Comparison of ENCODE assay signal across 7 cellular contexts in the genomic region with DNA sequence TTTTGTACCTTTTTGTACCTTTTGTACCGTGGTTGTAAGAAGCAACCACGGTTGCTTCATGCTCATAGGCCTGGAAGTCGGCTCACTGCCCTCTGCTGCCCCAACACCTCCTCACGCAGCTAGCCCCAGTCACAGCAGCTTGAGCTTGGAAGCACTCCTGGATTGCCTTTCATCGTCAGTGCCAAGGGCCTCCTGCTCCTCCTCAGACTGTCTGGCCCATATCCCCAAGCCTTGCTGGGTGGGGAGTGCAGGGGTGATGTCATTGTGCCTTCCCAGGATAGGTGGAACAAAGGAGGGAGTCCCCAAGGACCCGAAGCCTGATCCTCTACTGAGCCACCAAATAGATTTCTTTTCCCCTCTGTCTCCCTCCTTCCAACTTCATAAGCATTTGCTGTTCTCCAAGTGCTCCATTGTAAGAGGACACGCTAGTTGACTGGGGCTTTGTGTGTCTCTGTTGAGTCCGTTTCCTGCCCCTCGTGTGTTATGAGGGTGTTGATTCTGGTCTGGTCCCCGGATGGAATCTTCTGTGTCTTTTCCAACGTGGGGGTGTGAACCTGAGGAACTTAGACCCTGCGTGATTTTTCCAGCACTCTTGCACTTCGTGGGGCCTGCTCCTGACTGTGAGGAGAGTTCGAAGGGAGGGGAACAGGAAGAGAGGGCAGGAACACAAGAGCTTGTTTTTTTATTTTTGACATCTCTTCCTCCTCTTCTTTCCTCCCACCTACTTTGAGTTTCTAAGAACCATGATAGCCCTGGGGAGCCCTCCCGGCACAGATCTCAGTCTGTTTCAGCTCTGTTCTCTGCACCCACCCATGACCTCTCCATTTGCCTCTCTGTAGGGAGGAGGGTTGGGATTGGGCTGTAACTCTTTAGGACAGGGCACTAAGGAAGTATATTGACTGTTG.
A peak's percentile ranks its signal among the peaks of the same experiment; 100 is the strongest.
DNase-seq lines count a peak whose midpoint lies in the region; ATAC-seq and TF ChIP-seq lines count a peak whose summit lies in the region.

No MANE protein-coding gene starts in this region.

- no peak for TF ChIP-seq CTCF in spleen (IDR thresholded peaks at IDR 0.05 in 8 of 11, conservative IDR thresholded peaks at IDR 0.05 in 3 of 11)

- ATAC-seq in HG02885 (IDR thresholded peaks at IDR 0.05; ENCODE audit: poor library complexity, unreplicated experiment) = no peak

- H3K4me3 Mint-ChIP-seq in activated T-helper 2 cell treated with anti-CD3 and anti-CD28 coated beads, Interferon-gamma antibody, Interleukin-2, Interleukin-4, amounts not matched to agents 10 μg/mL and 5 μg/mL and 100 μg/mL, durations not matched to agents 14 hours and 24 hours and 36 hours (ENCODE audit: low read depth) = peak overlapping the region; percentile 69
- peak overlapping the region; percentile 74 to 80 (median 78) for H3K4me3 Mint-ChIP-seq in immature natural killer cell

- intact Hi-C loops in activated T-helper 2 cell treated with anti-CD3 and anti-CD28 coated beads, Interferon-gamma antibody, Interleukin-2, Interleukin-4, amounts not matched to agents 10 μg/mL and 5 μg/mL and 100 μg/mL, durations not matched to agents 14 hours and 24 hours and 36 hours (cut with micrococcal nuclease) = loop anchor here (2.0 kb wide), 1 partner anchor 37 kb away; no protein-coding TSS in a partner anchor
- intact Hi-C loops in spleen (cut with DNase I; ENCODE audit: low total_unique reads) = no loop called here

- 31 to 38% (median 34%) methylated on average over 14 to 15 of the region's 15 CpGs for WGBS in spleen, 5 donors

- H3K36me3 ChIP-seq in KOPT-K1 (ENCODE audit: insufficient read depth, low read length) = peaks cover 31% of the 10 kb centered on the region
- peaks cover 0 to 31% (median 10%) of the 10 kb centered on the region in 6 donors for H3K36me3 ChIP-seq in spleen

- H3K4me1 Mint-ChIP-seq in activated T-helper 2 cell treated with anti-CD3 and anti-CD28 coated beads, Interferon-gamma antibody, Interleukin-2, Interleukin-4, amounts not matched to agents 10 μg/mL and 5 μg/mL and 100 μg/mL, durations not matched to agents 14 hours and 24 hours and 36 hours (ENCODE audit: low read depth) = peaks cover 82% of the 10 kb centered on the region
- peaks cover 75 to 78% of the 10 kb centered on the region in 2 donors for H3K4me1 Mint-ChIP-seq in immature natural killer cell

- H3K4me1 ChIP-seq in spleen = peaks cover 49 to 100% (median 84%) of the 10 kb centered on the region in 6 donors

- peak overlapping the region in 1 of 8 donors; percentile 8 for H3K4me3 ChIP-seq in spleen

- DNase-seq in activated T-helper 2 cell treated with anti-CD3 and anti-CD28 coated beads, Interferon-gamma antibody, Interleukin-2, Interleukin-4, amounts not matched to agents 10 μg/mL and 5 μg/mL and 100 μg/mL, durations not matched to agents 14 hours and 24 hours and 36 hours (ENCODE audit: low spot score) = no peak
- DNase-seq in immature natural killer cell (no peak), spleen (no peak), NCI-H1092 treated with DMSO at 0.1 percent for 48 hours (lab: John Stamatoyannopoulos, UW) (no peak)
- DNase-seq in stimulated activated CD8-positive, alpha-beta memory T cell treated with anti-CD3 and anti-CD28 coated beads, Interleukin-4, amount 100 ng/mL, for 48 hours = no peak

- H3K27ac ChIP-seq in KOPT-K1 (ENCODE audit: low read depth, low read length, poor library complexity, severe bottlenecking) (peak overlapping the region; percentile 84), spleen (peak overlapping the region; percentile 48 to 83 (median 74))

- H3K9me3 ChIP-seq in KOPT-K1 (ENCODE audit: insufficient read depth, low read length, poor library complexity, severe bottlenecking) (no peaks in the 10 kb centered on the region), spleen (no peaks in the 10 kb centered on the region)

- H3K9me3 Mint-ChIP-seq in activated T-helper 2 cell treated with anti-CD3 and anti-CD28 coated beads, Interferon-gamma antibody, Interleukin-2, Interleukin-4, amounts not matched to agents 10 μg/mL and 5 μg/mL and 100 μg/mL, durations not matched to agents 14 hours and 24 hours and 36 hours = no peaks in the 10 kb centered on the region
- no peaks in the 10 kb centered on the region for H3K9me3 Mint-ChIP-seq in immature natural killer cell

- H3K27me3 Mint-ChIP-seq in activated T-helper 2 cell treated with anti-CD3 and anti-CD28 coated beads, Interferon-gamma antibody, Interleukin-2, Interleukin-4, amounts not matched to agents 10 μg/mL and 5 μg/mL and 100 μg/mL, durations not matched to agents 14 hours and 24 hours and 36 hours (ENCODE audit: low read depth) = no peaks in the 10 kb centered on the region
- peaks cover 0 to 2% (median 0%) of the 10 kb centered on the region in 3 donors for H3K27me3 Mint-ChIP-seq in immature natural killer cell (ENCODE audit: low read depth in 3 of 3)

- H3K36me3 Mint-ChIP-seq in activated T-helper 2 cell treated with anti-CD3 and anti-CD28 coated beads, Interferon-gamma antibody, Interleukin-2, Interleukin-4, amounts not matched to agents 10 μg/mL and 5 μg/mL and 100 μg/mL, durations not matched to agents 14 hours and 24 hours and 36 hours (ENCODE audit: low read depth) = peaks cover 50% of the 10 kb centered on the region
- peaks cover 3 to 7% (median 5%) of the 10 kb centered on the region in 3 donors for H3K36me3 Mint-ChIP-seq in immature natural killer cell

- H3K27me3 ChIP-seq in spleen (replicated peaks in 1 of 7) = no peaks in the 10 kb centered on the region

- TF ChIP-seq POLR2A in spleen (IDR thresholded peaks at IDR 0.05) = no peak

- H3K27ac Mint-ChIP-seq in activated T-helper 2 cell treated with anti-CD3 and anti-CD28 coated beads, Interferon-gamma antibody, Interleukin-2, Interleukin-4, amounts not matched to agents 10 μg/mL and 5 μg/mL and 100 μg/mL, durations not matched to agents 14 hours and 24 hours and 36 hours = peak overlapping the region; percentile 94
- peak overlapping the region; percentile 88 to 94 (median 92) for H3K27ac Mint-ChIP-seq in immature natural killer cell
